10 cellular contexts compared by ENCODE assay signal in genomic region chr7:131012477-131013031, GRCh38.
DNase-seq lines count a peak whose midpoint lies in the region; ATAC-seq and TF ChIP-seq lines count a peak whose summit lies in the region.
"Had no signal": no experiment of that assay in that cellular context is flagged by ENCODE, and none has a peak within 500 bp of the region (broad histone marks: within the 10 kb centered on the region; RNA-seq: fewer than 3 reads in every experiment).

No MANE protein-coding gene starts in this region.

- DNase-seq in activated T-cell treated with anti-CD3 and anti-CD28 coated beads, Interleukin-2, amount 50 U/mL, for 4 hours, result no peak
- DNase-seq in activated T-cell treated with anti-CD3 and anti-CD28 coated beads for 4 hours (no peak), adipocyte (ENCODE audit: low read depth) (peak; percentile 53), kidney tubule cell (ENCODE audit: low spot score) (peak; percentile 68), tibial artery (no peak), hepatic stellate cell (ENCODE audit: low spot score) (no peak), Caco-2 (no peak)

- CTCF ChIA-PET in Caco-2 (lab: Charles Lee), result no interaction called here

- H3K27ac ChIP-seq in tibial artery, result peak overlapping the region; percentile 36 to 55
- H3K27ac ChIP-seq: C4-2B had no signal

- BruUV-seq in Caco-2 (replicated peaks; lab: Mats Ljungman, UMichigan), result no TSS peak

- peak overlapping the region; percentile 69 for H3K4me3 Mint-ChIP-seq in activated T-cell treated with anti-CD3 and anti-CD28 coated beads, Interleukin-2, amount 50 U/mL, for 4 hours
- H3K4me3 Mint-ChIP-seq in Caco-2 (ENCODE audit: unreplicated experiment), result no peak overlapping the region
- H3K4me3 Mint-ChIP-seq: type B pancreatic cell had no signal

- no peak for ATAC-seq in activated T-cell treated with anti-CD3 and anti-CD28 coated beads, Interleukin-2, amount 50 U/mL, for 4 hours
- no peak for ATAC-seq in HG02938 (IDR thresholded peaks at IDR 0.05; ENCODE audit: unreplicated experiment)

- H3K27me3 Mint-ChIP-seq in activated T-cell treated with anti-CD3 and anti-CD28 coated beads, Interleukin-2, amount 50 U/mL, for 4 hours (ENCODE audit: low read depth), result no peaks in the 10 kb centered on the region
- H3K27me3 Mint-ChIP-seq in Caco-2 (ENCODE audit: insufficient read depth, unreplicated experiment), result no peaks in the 10 kb centered on the region

- H3K9me3 Mint-ChIP-seq in activated T-cell treated with anti-CD3 and anti-CD28 coated beads, Interleukin-2, amount 50 U/mL, for 4 hours, result no peaks in the 10 kb centered on the region
- no peaks in the 10 kb centered on the region for H3K9me3 Mint-ChIP-seq in Caco-2 (ENCODE audit: unreplicated experiment)
- H3K9me3 Mint-ChIP-seq: type B pancreatic cell had no signal

- H3K4me1 Mint-ChIP-seq in activated T-cell treated with anti-CD3 and anti-CD28 coated beads, Interleukin-2, amount 50 U/mL, for 4 hours (ENCODE audit: low read depth), result peaks cover 90% of the 10 kb centered on the region
- H3K4me1 Mint-ChIP-seq in Caco-2 (ENCODE audit: low read depth, unreplicated experiment), result no peaks in the 10 kb centered on the region

- H3K36me3 ChIP-seq in adipocyte (ENCODE audit: control insufficient read depth, insufficient read depth, low read length, severe bottlenecking) (peaks cover 3% of the 10 kb centered on the region), tibial artery (peaks cover 0 to 7% (median 0%) of the 10 kb centered on the region in 3 donors), Caco-2 (ENCODE audit: control insufficient read depth, insufficient read depth, low read length) (no peaks in the 10 kb centered on the region)

- H3K9me3 ChIP-seq in adipocyte (ENCODE audit: control insufficient read depth, low read length), result no peaks in the 10 kb centered on the region
- no peaks in the 10 kb centered on the region for H3K9me3 ChIP-seq in tibial artery
- no peaks in the 10 kb centered on the region for H3K9me3 ChIP-seq in Caco-2

- peak overlapping the region; percentile 73 for H3K9ac ChIP-seq in adipocyte (ENCODE audit: low read length)

- H3K27me3 ChIP-seq in adipocyte (replicated peaks; ENCODE audit: control insufficient read depth, insufficient read depth, low read length) (no peaks in the 10 kb centered on the region), tibial artery (no peaks in the 10 kb centered on the region), Caco-2 (replicated peaks; ENCODE audit: control insufficient read depth, insufficient read depth, low read length) (no peaks in the 10 kb centered on the region)

- TF ChIP-seq CTCF in tibial artery (IDR thresholded peaks at IDR 0.05), result no peak
- no peak for TF ChIP-seq CTCF in Caco-2 (IDR thresholded peaks at IDR 0.05; ENCODE audit: insufficient read depth in 1 of 2, low read depth in 1 of 2, low read length in 1 of 2, severe bottlenecking in 1 of 2, unreplicated experiment in 1 of 2)

- H3K4me3 ChIP-seq in adipocyte (ENCODE audit: low read length) (peak overlapping the region; percentile 68), tibial artery (no peak overlapping the region), Caco-2 (ENCODE audit: low read depth, low read length) (no peak overlapping the region)

- POLR2A ChIA-PET in Caco-2 (lab: Charles Lee), result no interaction called here

- peaks cover 26% of the 10 kb centered on the region for H3K36me3 Mint-ChIP-seq in activated T-cell treated with anti-CD3 and anti-CD28 coated beads, Interleukin-2, amount 50 U/mL, for 4 hours (ENCODE audit: insufficient read depth)
- H3K36me3 Mint-ChIP-seq in Caco-2 (ENCODE audit: insufficient read depth, unreplicated experiment), result no peaks in the 10 kb centered on the region
- H3K36me3 Mint-ChIP-seq: type B pancreatic cell had no signal

- H3K27ac Mint-ChIP-seq in Caco-2 (ENCODE audit: unreplicated experiment), result no peak overlapping the region
- H3K27ac Mint-ChIP-seq: type B pancreatic cell had no signal

- intact Hi-C loops in tibial artery (cut with DNase I; ENCODE audit: low total_unique reads) (no loop called here), Caco-2 (cut with micrococcal nuclease; ENCODE audit: unreplicated experiment) (no loop called here)

- H3K4me1 ChIP-seq in adipocyte (ENCODE audit: control insufficient read depth, insufficient read depth, low read length) (peaks cover 95% of the 10 kb centered on the region), tibial artery (peaks cover 0 to 94% (median 73%) of the 10 kb centered on the region in 4 donors), Caco-2 (peaks cover 6% of the 10 kb centered on the region; the same call in 1 of the 2 replicates)

Comparison
In these comparisons a context has a peak if more than half of its experiments do, and no peak if none do; other contexts are left out.
1. DNase-seq: peak in adipocyte (single experiment) and kidney tubule cell (single experiment); none in activated T-cell treated with anti-CD3 and anti-CD28 coated beads, Interleukin-2, amount 50 U/mL, for 4 hours (single experiment), activated T-cell treated with anti-CD3 and anti-CD28 coated beads for 4 hours (single experiment), tibial artery (0 of 2), hepatic stellate cell (single experiment) and Caco-2 (0 of 2).